In genomic region chr19:18206018-18206417, GRCh38 we compare ENCODE assay signal across 1 cellular context.
TF ChIP-seq lines count a peak whose summit lies in the region.

No MANE protein-coding gene starts in this region.

TF ChIP-seq in H1, 55 proteins besides CTCF, POLR2A, EP300 and RAD21:
- TF ChIP-seq BCL11A (IDR thresholded peaks at IDR 0.05; ENCODE audit: low read depth in 2 of 2, low read length in 2 of 2), result no peak
- no peak for TF ChIP-seq JUND (IDR thresholded peaks at IDR 0.05; ENCODE audit: low read length)
- no peak for TF ChIP-seq CEBPB (IDR thresholded peaks at IDR 0.05; ENCODE audit: low read depth, low read length)
- TF ChIP-seq CHD1 (IDR thresholded peaks at IDR 0.05; ENCODE audit: low read depth, low read length), result no peak
- no peak for TF ChIP-seq ATF2 (IDR thresholded peaks at IDR 0.05; ENCODE audit: low read length)
- TF ChIP-seq BACH1 (IDR thresholded peaks at IDR 0.05; ENCODE audit: low read length), result no peak
- no peak for TF ChIP-seq CBX8 (IDR thresholded peaks at IDR 0.05; ENCODE audit: borderline replicate concordance, low read depth, low read length)
- TF ChIP-seq KDM1A (IDR thresholded peaks at IDR 0.05; ENCODE audit: borderline replicate concordance, low read length), result no peak
- TF ChIP-seq TAF1 (IDR thresholded peaks at IDR 0.05; ENCODE audit: low read depth, low read length), result no peak
- TF ChIP-seq HDAC2 (IDR thresholded peaks at IDR 0.05; ENCODE audit: borderline replicate concordance in 1 of 2, low read depth in 2 of 2, low read length in 2 of 2), result no peak
- no peak for TF ChIP-seq SIN3A (conservative IDR thresholded peaks at IDR 0.05 in 1 of 2, IDR thresholded peaks at IDR 0.05 in 1 of 2; ENCODE audit: low read depth in 1 of 2, low read length in 2 of 2)
- no peak for TF ChIP-seq SP4 (IDR thresholded peaks at IDR 0.05; ENCODE audit: low read length)
- no peak for TF ChIP-seq RNF2 (IDR thresholded peaks at IDR 0.05; ENCODE audit: borderline replicate concordance, low read depth, low read length, missing control alignments, poor library complexity, severe bottlenecking)
- no peak for TF ChIP-seq MAX (IDR thresholded peaks at IDR 0.05)
- TF ChIP-seq FOSL1 (IDR thresholded peaks at IDR 0.05; ENCODE audit: insufficient read depth, low read depth, low read length), result no peak
- TF ChIP-seq TBP (IDR thresholded peaks at IDR 0.05; ENCODE audit: low read depth, low read length), result no peak
- TF ChIP-seq SP2 (IDR thresholded peaks at IDR 0.05; ENCODE audit: low read length), result no peak
- TF ChIP-seq EGR1 (IDR thresholded peaks at IDR 0.05; ENCODE audit: borderline replicate concordance, low read depth, low read length), result no peak
- TF ChIP-seq ZNF274 (IDR thresholded peaks at IDR 0.05; ENCODE audit: borderline replicate concordance, extremely low read depth, low read length), result no peak
